In genomic region chr10:48605264-48605615, GRCh38 we compare ENCODE assay signal across 10 cellular contexts. TPM values are rescaled to one million over a fixed set of nuclear protein-coding genes. Genes with fewer than 3 reads are reported as not detected.
DNase-seq lines count a peak whose midpoint lies in the region; ATAC-seq, FAIRE-seq and TF ChIP-seq lines count a peak whose summit lies in the region.
"Had no signal": no experiment of that assay in that cellular context is flagged by ENCODE, and none has a peak within 500 bp of the region (broad histone marks: within the 10 kb centered on the region; RNA-seq: fewer than 3 reads in every experiment).

No MANE protein-coding gene starts in this region.

- no peak overlapping the region for H3K23ac ChIP-seq in mesendoderm (ENCODE audit: low read length)

- TF ChIP-seq RAD21 in A549 (conservative IDR thresholded peaks at IDR 0.05 in 1 of 2, IDR thresholded peaks at IDR 0.05 in 1 of 2): no peak

- H4K8ac ChIP-seq in mesendoderm (ENCODE audit: low read depth, low read length): no peak overlapping the region

- no peak for TF ChIP-seq EP300 in A549 (IDR thresholded peaks at IDR 0.05)

- H3K27me3 ChIP-seq in HUES48 (ENCODE audit: control insufficient read depth, insufficient read depth, low read length) (peaks cover 29% of the 10 kb centered on the region), brain microvascular endothelial cell (replicated peaks) (no peaks in the 10 kb centered on the region), mesendoderm (ENCODE audit: insufficient read depth, low read length, poor library complexity) (no peaks in the 10 kb centered on the region)

- TF ChIP-seq POLR2A in A549 (IDR thresholded peaks at IDR 0.05; ENCODE audit: low read length): no peak

- H3K27ac ChIP-seq in A549 (peak overlapping the region; percentile 73 to 78; a peak in 5 of 6 replicates), HUES48 (ENCODE audit: low read depth, low read length) (no peak overlapping the region), brain microvascular endothelial cell (no peak overlapping the region), mesendoderm (ENCODE audit: low read depth, low read length) (no peak overlapping the region)

- H3K56ac ChIP-seq in mesendoderm (ENCODE audit: low read length): no peak overlapping the region

- no peak overlapping the region for H2BK5ac ChIP-seq in mesendoderm (ENCODE audit: low read length)

- peak overlapping the region in 1 of 2 donors; percentile 32 for H3K4me3 Mint-ChIP-seq in stimulated activated naive CD8-positive, alpha-beta T cell treated with anti-CD3 and anti-CD28 coated beads, Interleukin-15, amount 100 ng/mL, for 72 hours

- POLR2A ChIA-PET in A549 (lab: Yijun Ruan, JAX): no interaction called here

- H3K36me3 ChIP-seq in HUES48 (ENCODE audit: control insufficient read depth, insufficient read depth, low read length) (no peaks in the 10 kb centered on the region), brain microvascular endothelial cell (replicated peaks) (no peaks in the 10 kb centered on the region), mesendoderm (ENCODE audit: control insufficient read depth, insufficient read depth, low read length) (no peaks in the 10 kb centered on the region)

- H3K18ac ChIP-seq in mesendoderm (ENCODE audit: low read length): no peak overlapping the region

- DNase-seq in A549 (ENCODE audit: low read depth in 1 of 2, low spot score in 1 of 2) (no peak), brain microvascular endothelial cell (no peak), mesendoderm (no peak), SHP77 treated with DMSO at 0.1 percent for 48 hours (lab: John Stamatoyannopoulos, UW) (no peak), D721Med (ENCODE audit: insufficient read length, low spot score) (no peak)
- DNase-seq in stimulated activated naive CD8-positive, alpha-beta T cell treated with anti-CD3 and anti-CD28 coated beads, Interleukin-15, amount 100 ng/mL, for 72 hours: no peak
- DNase-seq: activated T-cell treated with anti-CD3 and anti-CD28 coated beads, Interleukin-2, amount 50 U/mL, for 24 hours; NCI-H524 treated with DMSO at 0.1 percent for 48 hours had no signal

- no peak overlapping the region for H2BK120ac ChIP-seq in mesendoderm (ENCODE audit: low read depth, low read length)

- no peak overlapping the region for H2BK15ac ChIP-seq in mesendoderm (replicated peaks; ENCODE audit: low read depth)

- CTCF ChIA-PET in A549 (lab: Yijun Ruan, JAX): interaction anchor here (0.7 to 8.3 kb wide), 7 partner anchors 10 to 244 kb away, joined by 3 to 112 read pairs (median 3); no protein-coding TSS in a partner anchor

- no peaks in the 10 kb centered on the region for H3K79me1 ChIP-seq in mesendoderm (ENCODE audit: low read length)

- no peaks in the 10 kb centered on the region for H3K79me2 ChIP-seq in mesendoderm (ENCODE audit: control insufficient read depth, insufficient read depth, low read length)

- H3K4me1 Mint-ChIP-seq in stimulated activated naive CD8-positive, alpha-beta T cell treated with anti-CD3 and anti-CD28 coated beads, Interleukin-15, amount 100 ng/mL, for 72 hours: peaks cover 10% of the 10 kb centered on the region

- H3K4me3 ChIP-seq in A549 (peak overlapping the region; percentile 65), HUES48 (ENCODE audit: low read depth, low read length) (peak overlapping the region; percentile 44), brain microvascular endothelial cell (ENCODE audit: low read depth, low read length) (peak overlapping the region; percentile 89), mesendoderm (ENCODE audit: low read length) (no peak overlapping the region)

- H3K27me3 Mint-ChIP-seq in stimulated activated naive CD8-positive, alpha-beta T cell treated with anti-CD3 and anti-CD28 coated beads, Interleukin-15, amount 100 ng/mL, for 72 hours: peaks cover 49% of the 10 kb centered on the region

- no peak overlapping the region for H3K9ac ChIP-seq in HUES48 (ENCODE audit: low read depth, low read length)
- no peak overlapping the region for H3K9ac ChIP-seq in mesendoderm (ENCODE audit: low read length)

- H3K4me1 ChIP-seq in A549 (peaks cover 5% of the 10 kb centered on the region; the same call in 1 of the 3 replicates), HUES48 (ENCODE audit: control insufficient read depth, insufficient read depth, low read length) (peaks cover 17% of the 10 kb centered on the region; the same call in 1 of the 2 replicates), mesendoderm (ENCODE audit: control insufficient read depth, low read depth, low read length) (no peaks in the 10 kb centered on the region)

- in situ Hi-C loops in brain microvascular endothelial cell (cut with HindIII; ENCODE audit: low pct_ligation_motif_present, low sequenced_read_pairs): no loop called here

- H3K9me3 ChIP-seq in A549 (no peaks in the 10 kb centered on the region), HUES48 (ENCODE audit: control insufficient read depth, insufficient read depth, low read length) (no peaks in the 10 kb centered on the region)

- peak; percentile 45 to 52 for ATAC-seq in A549
- no peak for ATAC-seq in GM21367 (IDR thresholded peaks at IDR 0.05; ENCODE audit: unreplicated experiment)
- no peak for ATAC-seq in stimulated activated naive CD8-positive, alpha-beta T cell treated with anti-CD3 and anti-CD28 coated beads, Interleukin-15, amount 100 ng/mL, for 72 hours

- no peak overlapping the region for H2AK5ac ChIP-seq in mesendoderm (ENCODE audit: low read length)

- H3K4ac ChIP-seq in mesendoderm (ENCODE audit: low read depth, low read length): no peak overlapping the region

- TF ChIP-seq CTCF in A549 (IDR thresholded peaks at IDR 0.05) (no peak), brain microvascular endothelial cell (IDR thresholded peaks at IDR 0.05; ENCODE audit: low read depth, low read length, missing control alignments) (no peak), D721Med (IDR thresholded peaks at IDR 0.05; ENCODE audit: insufficient read depth, missing control alignments) (no peak)

- H4K5ac ChIP-seq in mesendoderm (ENCODE audit: low read length): no peak overlapping the region

- 2% methylated on average over 6 of the region's 9 CpGs for WGBS in A549 (ENCODE audit: missing lambda C conversion rate)
- no CpG with 5 or more reads among the region's 9 CpGs for WGBS in mesendoderm (ENCODE audit: extremely low coverage, insufficient coverage, low lambda C conversion rate)

- FAIRE-seq in A549 (lab: Jason Lieb, UNC) (no peak), D721Med (lab: Jason Lieb, UNC) (no peak)

- H3K9me3 Mint-ChIP-seq in stimulated activated naive CD8-positive, alpha-beta T cell treated with anti-CD3 and anti-CD28 coated beads, Interleukin-15, amount 100 ng/mL, for 72 hours: no peaks in the 10 kb centered on the region
- H3K9me3 Mint-ChIP-seq: activated T-cell treated with anti-CD3 and anti-CD28 coated beads, Interleukin-2, amount 50 U/mL, for 24 hours had no signal

- no peak overlapping the region for H3K27ac Mint-ChIP-seq in stimulated activated naive CD8-positive, alpha-beta T cell treated with anti-CD3 and anti-CD28 coated beads, Interleukin-15, amount 100 ng/mL, for 72 hours
- H3K27ac Mint-ChIP-seq: activated T-cell treated with anti-CD3 and anti-CD28 coated beads, Interleukin-2, amount 50 U/mL, for 24 hours had no signal

- H3K4me2 ChIP-seq in A549 (peak overlapping the region; percentile 98), mesendoderm (ENCODE audit: low read length) (peak overlapping the region; percentile 69)

TF ChIP-seq in A549, 52 proteins besides CTCF, POLR2A, EP300 and RAD21 (continues in another document):
- no peak for TF ChIP-seq EHMT2 (IDR thresholded peaks at IDR 0.05; ENCODE audit: low read depth)
- TF ChIP-seq CBX8 (IDR thresholded peaks at IDR 0.05): no peak
- TF ChIP-seq PBX3 (IDR thresholded peaks at IDR 0.05): no peak
- TF ChIP-seq TP53 (CRISPR knock-in tag; IDR thresholded peaks at IDR 0.05): no peak
- TF ChIP-seq REST (IDR thresholded peaks at IDR 0.05): no peak

RNA-seq across cellular contexts. Expression of gene ARHGAP22, which starts 0.4 kb away (rescaled TPM):
- polyA plus RNA-seq in A549 (2011; rRNA removed) (1.7 and 1.9 TPM in 2 replicates), A549 (2017; fragmentation: RNase III; extraction: RNeasy Plus Mini Kit Qiagen cat#74134 plus additional on column Dnase treatment) (3.0 to 3.7 TPM (median 3.2 TPM) in 3 replicates)
- 3.0 and 4.2 TPM in 2 replicates for polyA plus RNA-seq in A549 (2012; cell fraction: cytosol; rRNA removed)
- polyA plus RNA-seq in A549 (2012; cell fraction: nucleus; rRNA removed): 9.0 and 12.8 TPM in 2 replicates
- 2.7 and 3.8 TPM in 2 replicates for polyA minus RNA-seq in A549 (2011; rRNA and poly(A)+ RNA removed)
- polyA plus RNA-seq in mesendoderm (2013, experiment 1 of 2): 3.6 TPM
- 3.5 TPM for polyA plus RNA-seq in mesendoderm (2013, experiment 2 of 2)

Comparison
In these comparisons a context has a peak if more than half of its experiments do, and no peak if none do; other contexts are left out.
1. ATAC-seq: peak in A549 (2 of 2); none in GM21367 (single experiment) and stimulated activated naive CD8-positive, alpha-beta T cell treated with anti-CD3 and anti-CD28 coated beads, Interleukin-15, amount 100 ng/mL, for 72 hours (single experiment).
2. H3K27ac ChIP-seq: peak in A549 (2 of 2); none in HUES48 (single experiment), brain microvascular endothelial cell (single experiment) and mesendoderm (single experiment).